22 cellular contexts compared by ENCODE assay signal in the genomic region with DNA sequence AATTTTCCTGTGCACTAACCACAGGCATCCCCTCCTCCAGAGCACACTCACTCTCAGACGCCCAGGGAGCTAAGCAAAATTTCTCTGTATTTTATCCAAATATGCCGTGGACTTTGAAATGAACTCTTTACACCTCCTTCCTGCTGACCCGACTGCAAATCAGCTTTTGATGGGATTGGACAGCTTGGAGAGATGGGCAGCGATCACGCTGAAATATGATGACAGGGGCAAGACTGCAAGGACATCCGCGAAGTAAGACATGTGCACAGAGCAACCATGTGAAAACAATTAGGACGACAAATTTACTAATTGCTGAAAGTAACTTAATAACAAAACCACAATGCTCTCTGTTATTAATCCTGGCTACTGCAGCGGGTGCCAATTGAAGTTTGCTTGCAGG.
"Had no signal": no experiment of that assay in that cellular context is flagged by ENCODE, and none has a peak within 500 bp of the region (broad histone marks: within the 10 kb centered on the region; RNA-seq: fewer than 3 reads in every experiment).

No MANE protein-coding gene starts in this region.

- H3K4me1 ChIP-seq: colonic mucosa, parathyroid adenoma, prostate gland had no signal

- H3K9me3 ChIP-seq: colonic mucosa, prostate gland, stomach, thoracic aorta had no signal

- H3K36me3 ChIP-seq: colonic mucosa, prostate gland, stomach, thoracic aorta had no signal

- H2AFZ ChIP-seq: hepatocyte, parathyroid adenoma had no signal

- DNase-seq: colonic mucosa; dorsolateral prefrontal cortex; effector CD8-positive, alpha-beta T cell; foreskin melanocyte; head of caudate nucleus; kidney; left cardiac atrium; left ventricle myocardium superior; mesendoderm; naive B cell; stimulated activated CD4-positive, alpha-beta T cell treated with anti-CD3 and anti-CD28 coated beads, Interleukin-12 subunit alpha, Interleukin-12 subunit beta, amount 100 ng/mL, for 4 hours; stimulated activated naive CD4-positive, alpha-beta T cell; stomach; substantia nigra; trophoblast cell had no signal

- H3K9ac ChIP-seq: parathyroid adenoma had no signal

- FAIRE-seq: kidney, urothelium cell line had no signal

- H3K4me3 ChIP-seq: colonic mucosa, dorsolateral prefrontal cortex, hepatocyte, prostate gland, skin epidermis, stomach, thoracic aorta had no signal

- H3K27ac ChIP-seq: colonic mucosa, dorsolateral prefrontal cortex, hepatocyte, parathyroid adenoma, prostate gland, skin epidermis, stomach, thoracic aorta had no signal

- H3K4me2 ChIP-seq: hepatocyte had no signal

- H3K79me2 ChIP-seq: hepatocyte, parathyroid adenoma had no signal

- ATAC-seq: left cardiac atrium, left ventricle myocardium superior, sciatic nerve had no signal
